ENCODE assay signal across 13 cellular contexts in the genomic region with DNA sequence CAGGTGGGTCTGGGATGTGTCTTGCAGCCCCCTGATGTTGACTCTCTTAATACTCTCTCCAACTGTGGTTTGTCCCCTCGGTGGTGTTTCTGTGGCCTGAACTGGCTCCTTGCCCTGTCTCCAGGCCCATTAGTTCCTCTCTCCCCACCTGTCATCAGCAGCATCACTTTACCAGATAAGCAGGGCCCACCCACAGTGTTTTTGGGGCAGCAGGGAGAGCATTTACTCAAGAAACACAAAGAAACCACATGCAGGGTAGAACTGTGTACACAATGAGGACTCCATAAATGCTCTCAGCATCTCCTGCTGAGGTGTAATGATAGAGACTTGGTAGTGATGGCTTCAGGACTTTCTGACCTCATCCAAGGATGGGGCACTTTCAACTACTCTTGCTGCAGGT.
"Had no signal": no experiment of that assay in that cellular context is flagged by ENCODE, and none has a peak within 500 bp of the region (broad histone marks: within the 10 kb centered on the region; RNA-seq: fewer than 3 reads in every experiment).

No MANE protein-coding gene starts in this region.

- H3K4me3 ChIP-seq: cardiac muscle cell, colonic mucosa, right atrium auricular region, skin epidermis had no signal

- DNase-seq: activated CD4-positive, alpha-beta memory T cell treated with anti-CD3 and anti-CD28 coated beads for 36 hours; activated T-cell treated with anti-CD3 and anti-CD28 coated beads, Interleukin-2, amount 50 U/mL, for 48 hours; colonic mucosa; effector CD4-positive, alpha-beta T cell; midbrain; T1000 had no signal

- H3K27me3 ChIP-seq: cardiac muscle cell, colonic mucosa, right atrium auricular region had no signal

- H3K36me3 ChIP-seq: cardiac muscle cell, colonic mucosa, neutrophil, right atrium auricular region had no signal

- FAIRE-seq: frontal cortex, kidney, urothelium cell line had no signal

- H3K27ac ChIP-seq: cardiac muscle cell, colonic mucosa, neutrophil, skin epidermis had no signal

- H3K9me3 ChIP-seq: colonic mucosa, neutrophil, right atrium auricular region had no signal
